9 cellular contexts compared by ENCODE assay signal in the genomic region with DNA sequence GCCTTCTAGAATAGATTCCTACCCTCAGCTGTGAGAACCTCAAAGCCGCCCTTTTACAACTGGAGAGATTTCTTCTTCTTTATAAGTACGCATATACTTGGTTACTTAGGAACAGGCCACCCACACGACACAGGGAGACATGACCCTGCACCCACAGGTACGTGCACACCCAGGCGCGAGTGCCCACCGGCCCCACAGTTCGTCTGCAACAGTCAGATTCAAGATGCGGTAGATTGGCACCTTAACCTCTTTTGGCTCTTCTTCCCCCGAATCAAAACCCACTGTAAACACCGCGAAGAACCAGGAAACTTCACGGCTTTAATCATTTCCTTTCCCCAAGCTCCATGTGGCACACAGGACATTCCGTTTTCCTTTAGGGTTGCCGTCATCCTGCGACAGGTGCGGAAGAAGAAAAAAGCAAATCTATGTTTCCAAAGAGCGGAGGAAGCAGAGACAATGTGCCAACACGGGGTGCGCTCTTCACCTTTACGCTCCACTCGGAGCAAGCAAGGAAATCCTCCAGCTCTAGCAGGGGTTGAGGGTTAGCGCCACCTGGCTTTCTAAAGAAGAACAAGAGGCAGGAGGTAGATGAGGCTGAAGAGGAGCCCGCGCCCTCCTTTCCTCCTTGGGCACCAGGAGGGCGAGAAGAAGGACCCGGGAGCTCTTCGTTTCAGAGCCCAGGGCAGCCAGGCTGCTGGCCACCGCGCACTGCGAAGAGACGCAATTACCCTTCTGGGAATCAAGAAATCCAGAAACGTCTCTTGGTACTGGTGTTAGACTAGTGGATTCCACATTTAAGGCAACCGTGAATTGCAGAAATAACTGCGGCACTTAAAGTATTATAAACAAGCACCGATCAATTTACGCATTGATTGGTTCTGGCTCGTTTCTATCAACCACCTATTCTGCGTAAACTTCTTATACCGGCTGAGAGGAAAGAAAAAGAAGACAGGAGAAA. TPM values are rescaled to one million over a fixed set of nuclear protein-coding genes. Genes with fewer than 3 reads are reported as not detected.
DNase-seq lines count a peak whose midpoint lies in the region; ATAC-seq and TF ChIP-seq lines count a peak whose summit lies in the region.
"Had no signal": no experiment of that assay in that cellular context is flagged by ENCODE, and none has a peak within 500 bp of the region (broad histone marks: within the 10 kb centered on the region; RNA-seq: fewer than 3 reads in every experiment).

No MANE protein-coding gene starts in this region.

- DNase-seq in Ammon's horn (ENCODE audit: low spot score) (peak; percentile 77), NCI-H460 (ENCODE audit: extremely low read depth, low read depth) (peak; percentile 60), activated T-cell treated with anti-CD3 and anti-CD28 coated beads for 1 hour (ENCODE audit: low read depth) (peak; percentile 29), naive B cell (no peak), suprapubic skin (ENCODE audit: low spot score in 2 of 2) (no peak)

- ATAC-seq in GM18867 (IDR thresholded peaks at IDR 0.05; ENCODE audit: unreplicated experiment) (peak; percentile 98), HG03064 (IDR thresholded peaks at IDR 0.05; ENCODE audit: low read depth, unreplicated experiment) (peak; percentile 96), naive B cell (ENCODE audit: low read depth in 2 of 2) (peak; percentile 83 to 87)

- H3K9me3 ChIP-seq in esophagus (ENCODE audit: control insufficient read depth in 2 of 2, insufficient read depth in 1 of 2, low read depth in 1 of 2, low read length in 1 of 2) (no peaks in the 10 kb centered on the region), suprapubic skin (no peaks in the 10 kb centered on the region)
- H3K9me3 ChIP-seq: SJSA1 had no signal

- H3K4me3 ChIP-seq in esophagus (ENCODE audit: low read depth in 1 of 2, low read length in 2 of 2) (peak overlapping the region; percentile 36 to 52), suprapubic skin (peak overlapping the region; percentile 44)
- H3K4me3 ChIP-seq: SJSA1 had no signal

- TF ChIP-seq POLR2A in suprapubic skin (IDR thresholded peaks at IDR 0.05) = no peak

- no peak for TF ChIP-seq EP300 in suprapubic skin (IDR thresholded peaks at IDR 0.05)

- peaks cover 0 to 21% (median 3%) of the 10 kb centered on the region in 7 donors for H3K9me3 Mint-ChIP-seq in naive B cell

- H3K36me3 Mint-ChIP-seq in naive B cell = peaks cover 2 to 5% of the 10 kb centered on the region in 2 donors

- no peak overlapping the region for H3K27ac Mint-ChIP-seq in naive B cell

- H3K27ac ChIP-seq in esophagus (ENCODE audit: low read depth in 2 of 2, low read length in 1 of 2) (no peak overlapping the region), suprapubic skin (no peak overlapping the region)
- H3K27ac ChIP-seq: SJSA1 had no signal

- H3K36me3 ChIP-seq in esophagus (ENCODE audit: control insufficient read depth in 2 of 2, insufficient read depth in 2 of 2, low read length in 1 of 2) = no peaks in the 10 kb centered on the region
- H3K36me3 ChIP-seq in suprapubic skin = no peaks in the 10 kb centered on the region
- H3K36me3 ChIP-seq: SJSA1 had no signal

- peaks cover 14 to 21% (median 17%) of the 10 kb centered on the region in 3 donors for H3K4me1 Mint-ChIP-seq in naive B cell

- H3K27me3 ChIP-seq in esophagus (ENCODE audit: control insufficient read depth in 1 of 2, insufficient read depth in 2 of 2, low read length in 2 of 2) = no peaks in the 10 kb centered on the region
- H3K27me3 ChIP-seq in suprapubic skin = peaks cover 30% of the 10 kb centered on the region

- peaks cover 50 to 59% (median 56%) of the 10 kb centered on the region in 3 donors for H3K27me3 Mint-ChIP-seq in naive B cell

- peaks cover 0 to 2% of the 10 kb centered on the region in 2 donors for H3K4me1 ChIP-seq in esophagus (ENCODE audit: control insufficient read depth in 2 of 2, insufficient read depth in 2 of 2, low read length in 1 of 2)
- peaks cover 18% of the 10 kb centered on the region for H3K4me1 ChIP-seq in suprapubic skin

- peak; percentile 33 to 69 for TF ChIP-seq CTCF in suprapubic skin (IDR thresholded peaks at IDR 0.05)

- WGBS in esophagus, 2 donors = 18 to 19% methylated on average over 40 of the region's 40 CpGs
- WGBS in suprapubic skin = 31% methylated on average over 40 of the region's 40 CpGs

- peak overlapping the region in 7 of 8 donors; percentile 67 to 86 (median 74) for H3K4me3 Mint-ChIP-seq in naive B cell

RNA-seq across cellular contexts. Expression of gene HAND2, which starts 35.7 kb away (rescaled TPM):
- total RNA-seq in NCI-H460 (2014; rRNA removed; shearing (Covaris generic)) = not detected in 2 replicates
- polyA plus RNA-seq in NCI-H460 (2014; cell fraction: nucleus; rRNA removed) = not detected in 2 replicates
- polyA plus RNA-seq in esophagus = 1 to 10 TPM; 1.4 to 2.0 TPM
- not detected for polyA plus RNA-seq in naive B cell (ENCODE audit: low read depth in 6 of 6)
- 1 to 10 TPM in 3 of 4 donors, under 1 TPM in 1; 0.96 to 5.0 (median 3.3) TPM for total RNA-seq in suprapubic skin
- total RNA-seq: SJSA1 had no signal

Comparison
In these comparisons a context has a peak if more than half of its experiments do, and no peak if none do; other contexts are left out.
1. DNase-seq: peak in Ammon's horn (single experiment), NCI-H460 (single experiment) and activated T-cell treated with anti-CD3 and anti-CD28 coated beads for 1 hour (single experiment); none in naive B cell (single experiment) and suprapubic skin (0 of 2).
2. Peak in every context shown above with its lines, with median percentiles within 50 percentile points of each other: ATAC-seq.